9 cellular contexts compared by ENCODE assay signal in genomic region chr5:126503602-126504104, GRCh38.
DNase-seq lines count a peak whose midpoint lies in the region; ATAC-seq and TF ChIP-seq lines count a peak whose summit lies in the region.
"Had no signal": no experiment of that assay in that cellular context is flagged by ENCODE, and none has a peak within 500 bp of the region (broad histone marks: within the 10 kb centered on the region; RNA-seq: fewer than 3 reads in every experiment).

No MANE protein-coding gene starts in this region.

- TF ChIP-seq CTCF in epithelial cell of proximal tubule (conservative IDR thresholded peaks at IDR 0.05; ENCODE audit: low read depth, low read length) (no peak), mucosa of descending colon (IDR thresholded peaks at IDR 0.05) (no peak)

- no peak overlapping the region for H3K4me3 Mint-ChIP-seq in stimulated activated naive CD8-positive, alpha-beta T cell treated with anti-CD3 and anti-CD28 coated beads, Interleukin-15, amount 100 ng/mL, for 72 hours

- H3K36me3 ChIP-seq in mucosa of descending colon (ENCODE audit: low read depth), result no peaks in the 10 kb centered on the region

- H3K9me3 Mint-ChIP-seq in stimulated activated naive CD8-positive, alpha-beta T cell treated with anti-CD3 and anti-CD28 coated beads, Interleukin-15, amount 100 ng/mL, for 72 hours, result peaks cover 0 to 7% of the 10 kb centered on the region in 2 donors

- H3K9me3 ChIP-seq in mucosa of descending colon, result no peaks in the 10 kb centered on the region

- peak; percentile 50 for ATAC-seq in stimulated activated naive CD8-positive, alpha-beta T cell treated with anti-CD3 and anti-CD28 coated beads, Interleukin-15, amount 100 ng/mL, for 72 hours
- ATAC-seq in stimulated activated naive CD8-positive, alpha-beta T cell treated with anti-CD3 and anti-CD28 coated beads, Interleukin-15, Interleukin-2, amounts not matched to agents 100 U/mL and 50 U/mL, for 24 hours, result no peak
- ATAC-seq in mucosa of descending colon (peak; percentile 60), HG02759 (IDR thresholded peaks at IDR 0.05; ENCODE audit: unreplicated experiment) (no peak), HG03045 (IDR thresholded peaks at IDR 0.05; ENCODE audit: unreplicated experiment) (no peak), HG02870 (IDR thresholded peaks at IDR 0.05; ENCODE audit: unreplicated experiment) (no peak)

- no peak for DNase-seq in stimulated activated naive CD8-positive, alpha-beta T cell treated with anti-CD3 and anti-CD28 coated beads, Interleukin-15, amount 100 ng/mL, for 72 hours
- DNase-seq in stimulated activated naive CD8-positive, alpha-beta T cell treated with anti-CD3 and anti-CD28 coated beads, Interleukin-15, Interleukin-2, amounts not matched to agents 100 U/mL and 50 U/mL, for 24 hours, result no peak
- DNase-seq in epithelial cell of proximal tubule (ENCODE audit: low read depth) (peak; percentile 79), mucosa of descending colon (peak in 1 of 3 donors; percentile 27), SHP77 (lab: John Stamatoyannopoulos, UW) (no peak)
- DNase-seq: NCI-H1105 treated with DMSO at 0.1 percent for 48 hours had no signal

- H3K4me1 Mint-ChIP-seq in stimulated activated naive CD8-positive, alpha-beta T cell treated with anti-CD3 and anti-CD28 coated beads, Interleukin-15, amount 100 ng/mL, for 72 hours, result peaks cover 42% of the 10 kb centered on the region

- intact Hi-C loops in mucosa of descending colon (cut with DNase I, micrococcal nuclease), result no loop called here

- no peaks in the 10 kb centered on the region for H3K27me3 Mint-ChIP-seq in stimulated activated naive CD8-positive, alpha-beta T cell treated with anti-CD3 and anti-CD28 coated beads, Interleukin-15, amount 100 ng/mL, for 72 hours

- H3K4me3 ChIP-seq in epithelial cell of proximal tubule (ENCODE audit: low read depth, low read length) (no peak overlapping the region), mucosa of descending colon (no peak overlapping the region)

- peak overlapping the region in 1 of 2 donors; percentile 74 for H3K27ac Mint-ChIP-seq in stimulated activated naive CD8-positive, alpha-beta T cell treated with anti-CD3 and anti-CD28 coated beads, Interleukin-15, amount 100 ng/mL, for 72 hours

- H3K4me1 ChIP-seq in mucosa of descending colon (ENCODE audit: low read depth), result peaks cover 8% of the 10 kb centered on the region

Comparison
In these comparisons a context has a peak if more than half of its experiments do, and no peak if none do; other contexts are left out.
1. ATAC-seq: peak in stimulated activated naive CD8-positive, alpha-beta T cell treated with anti-CD3 and anti-CD28 coated beads, Interleukin-15, amount 100 ng/mL, for 72 hours (single experiment) and mucosa of descending colon (single experiment); none in stimulated activated naive CD8-positive, alpha-beta T cell treated with anti-CD3 and anti-CD28 coated beads, Interleukin-15, Interleukin-2, amounts not matched to agents 100 U/mL and 50 U/mL, for 24 hours (single experiment), HG02759 (single experiment), HG03045 (single experiment) and HG02870 (single experiment).